12 cellular contexts compared by ENCODE assay signal in the genomic region with DNA sequence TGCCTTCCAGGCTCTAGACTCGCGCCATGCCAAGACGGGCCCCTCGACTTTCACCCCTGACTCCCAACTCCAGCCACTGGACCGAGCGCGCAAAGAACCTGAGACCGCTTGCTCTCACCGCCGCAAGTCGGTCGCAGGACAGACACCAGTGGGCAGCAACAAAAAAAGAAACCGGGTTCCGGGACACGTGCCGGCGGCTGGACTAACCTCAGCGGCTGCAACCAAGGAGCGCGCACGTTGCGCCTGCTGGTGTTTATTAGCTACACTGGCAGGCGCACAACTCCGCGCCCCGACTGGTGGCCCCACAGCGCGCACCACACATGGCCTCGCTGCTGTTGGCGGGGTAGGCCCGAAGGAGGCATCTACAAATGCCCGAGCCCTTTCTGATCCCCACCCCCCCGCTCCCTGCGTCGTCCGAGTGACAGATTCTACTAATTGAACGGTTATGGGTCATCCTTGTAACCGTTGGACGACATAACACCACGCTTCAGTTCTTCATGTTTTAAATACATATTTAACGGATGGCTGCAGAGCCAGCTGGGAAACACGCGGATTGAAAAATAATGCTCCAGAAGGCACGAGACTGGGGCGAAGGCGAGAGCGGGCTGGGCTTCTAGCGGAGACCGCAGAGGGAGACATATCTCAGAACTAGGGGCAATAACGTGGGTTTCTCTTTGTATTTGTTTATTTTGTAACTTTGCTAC. TPM values are rescaled to one million over a fixed set of nuclear protein-coding genes. Genes with fewer than 3 reads are reported as not detected.
DNase-seq lines count a peak whose midpoint lies in the region; ATAC-seq and TF ChIP-seq lines count a peak whose summit lies in the region.
"Had no signal": no experiment of that assay in that cellular context is flagged by ENCODE, and none has a peak within 500 bp of the region (broad histone marks: within the 10 kb centered on the region; RNA-seq: fewer than 3 reads in every experiment).

No MANE protein-coding gene starts in this region.

- TF ChIP-seq POLR2A in erythroblast (IDR thresholded peaks at IDR 0.05; ENCODE audit: low read length) = no peak

- no peak overlapping the region for H3K27ac ChIP-seq in osteoblast (ENCODE audit: low read depth, low read length)

- H4K20me1 ChIP-seq in osteoblast (ENCODE audit: insufficient read depth, low read length) = no peaks in the 10 kb centered on the region

- H3K79me2 ChIP-seq in osteoblast (ENCODE audit: insufficient read depth, low read length) = no peaks in the 10 kb centered on the region

- no peaks in the 10 kb centered on the region for H3K4me1 ChIP-seq in osteoblast (ENCODE audit: insufficient read depth, low read length)

- H3K4me2 ChIP-seq in osteoblast (ENCODE audit: insufficient read depth, low read length) = no peak overlapping the region

- TF ChIP-seq CTCF in osteoblast (IDR thresholded peaks at IDR 0.05; ENCODE audit: extremely low read depth, low read depth, low read length) = no peak

- ATAC-seq in HG02642 (IDR thresholded peaks at IDR 0.05; ENCODE audit: poor library complexity, unreplicated experiment) = no peak
- ATAC-seq: Right ventricle myocardium inferior had no signal

- H2AFZ ChIP-seq in osteoblast (ENCODE audit: low read length) = no peak overlapping the region

- no peaks in the 10 kb centered on the region for H3K9me3 ChIP-seq in osteoblast (ENCODE audit: low read depth, low read length)

- DNase-seq in NCI-H82 (lab: John Stamatoyannopoulos, UW) = peak; percentile 60
- no peak for DNase-seq in NCI-H82 treated with DMSO at 0.1 percent for 48 hours (lab: John Stamatoyannopoulos, UW; ENCODE audit: unreplicated experiment)
- peak; percentile 12 for DNase-seq in NCI-H748 treated with DMSO at 0.1 percent for 48 hours (lab: John Stamatoyannopoulos, UW)
- DNase-seq in erythroblast (lab: John Stamatoyannopoulos, UW) = peak; percentile 20 to 38
- peak; percentile 85 for DNase-seq in osteoblast (ENCODE audit: insufficient read length, low spot score, missing footprints)
- DNase-seq in COLO829 (ENCODE audit: low spot score) = no peak
- DNase-seq in mesenteric fat pad (ENCODE audit: low spot score) = no peak
- DNase-seq: occipital lobe had no signal

- H3K27me3 ChIP-seq in osteoblast (ENCODE audit: insufficient read depth, low read length) = peaks cover 98% of the 10 kb centered on the region

- no peaks in the 10 kb centered on the region for H3K36me3 ChIP-seq in osteoblast (ENCODE audit: insufficient read depth, low read length)

- H3K4me3 ChIP-seq in osteoblast (ENCODE audit: insufficient read depth, low read length) = no peak overlapping the region

RNA-seq across cellular contexts. Expression of a gene that starts 2.0 kb away (rescaled TPM):
- total RNA-seq in osteoblast (not detected in 2 replicates), mesenteric fat pad (not detected)
- total RNA-seq: activated CD8-positive, alpha-beta memory T cell treated with anti-CD3 and anti-CD28 coated beads for 36 hours; HT-29; Right ventricle myocardium inferior had no signal

RNA-seq across cellular contexts. Expression of a gene that starts 46.2 kb away (rescaled TPM):
- total RNA-seq in osteoblast = not detected in 2 replicates
- not detected for total RNA-seq in mesenteric fat pad
- total RNA-seq: activated CD8-positive, alpha-beta memory T cell treated with anti-CD3 and anti-CD28 coated beads for 36 hours; HT-29 had no signal

Comparison
In these comparisons a context has a peak if more than half of its experiments do, and no peak if none do; other contexts are left out.
1. DNase-seq: peak in NCI-H82 (single experiment), NCI-H748 treated with DMSO at 0.1 percent for 48 hours (single experiment), erythroblast (2 of 2) and osteoblast (single experiment); none in NCI-H82 treated with DMSO at 0.1 percent for 48 hours (single experiment), COLO829 (single experiment) and mesenteric fat pad (single experiment).